In genomic region chr20:35318502-35319157, GRCh38 we compare ENCODE assay signal across 9 cellular contexts. TPM values are rescaled to one million over a fixed set of nuclear protein-coding genes. Genes with fewer than 3 reads are reported as not detected.
DNase-seq lines count a peak whose midpoint lies in the region; TF ChIP-seq lines count a peak whose summit lies in the region.
"Had no signal": no experiment of that assay in that cellular context is flagged by ENCODE, and none has a peak within 500 bp of the region (broad histone marks: within the 10 kb centered on the region; RNA-seq: fewer than 3 reads in every experiment).

No MANE protein-coding gene starts in this region.

- H3K27ac ChIP-seq in colonic mucosa = peak overlapping the region; percentile 81
- H3K27ac ChIP-seq in muscle layer of colon (ENCODE audit: low read depth, low read length) = peak overlapping the region; percentile 82
- H3K27ac ChIP-seq in substantia nigra (ENCODE audit: low read depth, low read length, poor library complexity, severe bottlenecking) = no peak overlapping the region
- H3K27ac ChIP-seq: tibial artery had no signal

- intact Hi-C loops in colonic mucosa (cut with DNase I) = no loop called here

- H3K36me3 ChIP-seq in colonic mucosa (no peaks in the 10 kb centered on the region), muscle layer of colon (ENCODE audit: insufficient read depth, low read length) (no peaks in the 10 kb centered on the region)

- no peaks in the 10 kb centered on the region for H3K27me3 ChIP-seq in colonic mucosa
- H3K27me3 ChIP-seq in muscle layer of colon (ENCODE audit: control insufficient read depth in 1 of 2, insufficient read depth in 2 of 2, low read length in 2 of 2) = no peaks in the 10 kb centered on the region
- H3K27me3 ChIP-seq: tibial artery had no signal

- H3K9ac ChIP-seq in colonic mucosa (ENCODE audit: low read depth in 2 of 2, low read length in 2 of 2) (peak overlapping the region in 1 of 2 donors; percentile 42), muscle layer of colon (ENCODE audit: low read length) (no peak overlapping the region)

- H3K4me3 ChIP-seq in AG10803 (ENCODE audit: low read length) (no peak overlapping the region), colonic mucosa (no peak overlapping the region), muscle layer of colon (ENCODE audit: low read depth in 1 of 2, low read length in 2 of 2) (no peak overlapping the region)
- H3K4me3 ChIP-seq: tibial artery had no signal

- H3K4me1 ChIP-seq in colonic mucosa (peaks cover 4% of the 10 kb centered on the region), muscle layer of colon (ENCODE audit: insufficient read depth, low read length) (peaks cover 46% of the 10 kb centered on the region)

- peak; percentile 66 for DNase-seq in AG10803 (ENCODE audit: low read depth)
- DNase-seq in M059J (ENCODE audit: low read depth) = peak; percentile 100
- DNase-seq in colonic mucosa = peak; percentile 86
- no peak for DNase-seq in substantia nigra (lab: John Stamatoyannopoulos, UW)
- DNase-seq in HuH-7 (ENCODE audit: low spot score) = no peak
- no peak for DNase-seq in stimulated activated CD4-positive, alpha-beta T cell treated with anti-CD3 and anti-CD28 coated beads, Interleukin-4, amount 100 ng/mL, for 1 hour
- DNase-seq in NCI-H1436 treated with DMSO at 0.1 percent for 48 hours (lab: John Stamatoyannopoulos, UW) = no peak
- DNase-seq: tibial artery had no signal

- no peaks in the 10 kb centered on the region for H3K9me3 ChIP-seq in colonic mucosa
- H3K9me3 ChIP-seq in muscle layer of colon (ENCODE audit: low read length) = no peaks in the 10 kb centered on the region
- H3K9me3 ChIP-seq: tibial artery had no signal

- TF ChIP-seq CTCF in AG10803 (conservative IDR thresholded peaks at IDR 0.05; ENCODE audit: low read length) (no peak), colonic mucosa (IDR thresholded peaks at IDR 0.05) (no peak)

RNA-seq across cellular contexts. Expression of gene FAM83C, which starts 26.4 kb away (rescaled TPM):
- 0.02 TPM in 1 of 2 replicates, not detected in the other for total RNA-seq in M059J (2014; rRNA removed; shearing (Covaris generic))
- under 1 TPM in 1 of 2 donors, not detected in 1; 0.45 TPM for total RNA-seq in colonic mucosa

RNA-seq across cellular contexts. Expression of gene EIF6, which starts 34.1 kb away (rescaled TPM):
- total RNA-seq in M059J (2014; rRNA removed; shearing (Covaris generic)) = 303 and 313 TPM in 2 replicates
- total RNA-seq in colonic mucosa = 100 to 1,000 TPM; 163 to 194 TPM

RNA-seq across cellular contexts. Expression of gene MMP24OS, which starts 40.7 kb away (rescaled TPM):
- 10.6 and 19.4 TPM in 2 replicates for total RNA-seq in M059J (2014; rRNA removed; shearing (Covaris generic))
- 100 to 1,000 TPM in 1 of 2 donors, 10 to 100 TPM in 1; 83.9 to 123 TPM for total RNA-seq in colonic mucosa

Comparison
In these comparisons a context has a peak if more than half of its experiments do, and no peak if none do; other contexts are left out.
1. DNase-seq: peak in AG10803 (single experiment), M059J (single experiment) and colonic mucosa (single experiment); none in substantia nigra (0 of 49), HuH-7 (single experiment), stimulated activated CD4-positive, alpha-beta T cell treated with anti-CD3 and anti-CD28 coated beads, Interleukin-4, amount 100 ng/mL, for 1 hour (single experiment) and NCI-H1436 treated with DMSO at 0.1 percent for 48 hours (single experiment).